ENCODE assay signal across 13 cellular contexts in genomic region chr4:18882468-18882867, GRCh38.
DNase-seq lines count a peak whose midpoint lies in the region; FAIRE-seq and TF ChIP-seq lines count a peak whose summit lies in the region.
"Had no signal": no experiment of that assay in that cellular context is flagged by ENCODE, and none has a peak within 500 bp of the region (broad histone marks: within the 10 kb centered on the region; RNA-seq: fewer than 3 reads in every experiment).

No MANE protein-coding gene starts in this region.

- no peaks in the 10 kb centered on the region for H3K9me3 Mint-ChIP-seq in neural crest cell

- 94% methylated on average over 3 of the region's 3 CpGs; no CpG with 5 or more reads in 1 of the 2 experiments for WGBS in H1 (ENCODE audit: extremely low coverage in 1 of 2, insufficient coverage in 1 of 2, insufficient read length in 1 of 2, insufficient replicate concordance in 2 of 2, low coverage in 1 of 2, low lambda C conversion rate in 2 of 2, missing lambda C conversion rate in 1 of 2), 2 experiments

- no peak overlapping the region for H2AK5ac ChIP-seq in H1 (ENCODE audit: low read depth, low read length)

- H4K8ac ChIP-seq in H1 (ENCODE audit: extremely low read depth, insufficient read depth, low read length) = no peak overlapping the region

- H3K9me3 ChIP-seq in H1 (ENCODE audit: insufficient read depth in 2 of 2, low read depth in 1 of 2, low read length in 1 of 2) = no peaks in the 10 kb centered on the region

- H2BK20ac ChIP-seq in H1 (ENCODE audit: low read length) = no peak overlapping the region

- H3K27ac Mint-ChIP-seq in neural crest cell (ENCODE audit: unreplicated experiment) = peak overlapping the region; percentile 31
- H3K27ac Mint-ChIP-seq: activated T-cell treated with anti-CD3 and anti-CD28 coated beads, Interleukin-2, amount 50 U/mL, for 24 hours had no signal

- H3K14ac ChIP-seq in H1 (ENCODE audit: insufficient read length) = no peak overlapping the region

- H4K20me1 ChIP-seq in H1 (replicated peaks in 1 of 2; ENCODE audit: control insufficient read depth in 1 of 2, insufficient read depth in 2 of 2, low read length in 2 of 2) = no peaks in the 10 kb centered on the region

- no peak for TF ChIP-seq RAD21 in H1 (IDR thresholded peaks at IDR 0.05 in 1 of 2, conservative IDR thresholded peaks at IDR 0.05 in 1 of 2; ENCODE audit: low read depth in 2 of 2, low read length in 2 of 2)

- no peak for TF ChIP-seq EP300 in H1 (IDR thresholded peaks at IDR 0.05; ENCODE audit: borderline replicate concordance in 1 of 2, low read depth in 2 of 2, low read length in 2 of 2)

- H3K4ac ChIP-seq in H1 (replicated peaks; ENCODE audit: insufficient read length, low read depth, low read length) = no peak overlapping the region

- H3K36me3 ChIP-seq in H1 (ENCODE audit: control insufficient read depth in 2 of 4, insufficient read depth in 4 of 4, low read length in 3 of 4) = no peaks in the 10 kb centered on the region

- POLR2A ChIA-PET in H1 (lab: Charles Lee; ENCODE audit: partially characterized antibody) = no interaction called here
- POLR2A ChIA-PET in HEK293T (lab: Yijun Ruan, JAX) = no interaction called here

- no peak overlapping the region for H4K91ac ChIP-seq in H1 (replicated peaks; ENCODE audit: insufficient read length, low read length)

- no peak overlapping the region for H2BK120ac ChIP-seq in H1 (replicated peaks; ENCODE audit: low read depth, low read length)

- 0 out of 2 replicates have a peak overlapping the region, but pooled peaks have one; percentile 11 for H2BK12ac ChIP-seq in H1 (ENCODE audit: low read depth, low read length)

- CTCF ChIA-PET in H1 (lab: Charles Lee; ENCODE audit: partially characterized antibody) = no interaction called here
- CTCF ChIA-PET in HEK293T (lab: Yijun Ruan, JAX) = no interaction called here

- no peaks in the 10 kb centered on the region for H3K27me3 Mint-ChIP-seq in neural crest cell (ENCODE audit: low read depth)
- H3K27me3 Mint-ChIP-seq: activated T-cell treated with anti-CD3 and anti-CD28 coated beads, Interleukin-2, amount 50 U/mL, for 24 hours had no signal

- H3K56ac ChIP-seq in H1 (replicated peaks; ENCODE audit: insufficient read length, low read depth, low read length) = no peak overlapping the region

- no peak overlapping the region for H3K4me3 Mint-ChIP-seq in neural crest cell
- H3K4me3 Mint-ChIP-seq: activated T-cell treated with anti-CD3 and anti-CD28 coated beads, Interleukin-2, amount 50 U/mL, for 24 hours had no signal

- H3K9ac ChIP-seq in H1 (replicated peaks in 1 of 4; ENCODE audit: extremely low read depth in 1 of 4, low read depth in 3 of 4, low read length in 3 of 4) = no peak overlapping the region
- H3K9ac ChIP-seq: KMS-11 had no signal

- peaks cover 0 to 3% (median 0%) of the 10 kb centered on the region in 4 experiments; a peak in 1 of 7 replicates for H3K4me1 ChIP-seq in H1 (replicated peaks in 1 of 4; ENCODE audit: control insufficient read depth in 3 of 4, insufficient read depth in 4 of 4, low read length in 3 of 4)

- H2BK15ac ChIP-seq in H1 (ENCODE audit: low read length) = no peak overlapping the region

- no peaks in the 10 kb centered on the region for H3K23me2 ChIP-seq in H1 (ENCODE audit: low read depth, low read length)

- no peaks in the 10 kb centered on the region for H3K27me3 ChIP-seq in H1 (replicated peaks in 1 of 4; ENCODE audit: control insufficient read depth in 3 of 4, extremely low read depth in 1 of 4, insufficient read depth in 3 of 4, low read length in 3 of 4)

- H3K27ac ChIP-seq in H1 (ENCODE audit: low read depth, low read length) = no peak overlapping the region; the same call in 1 of the 2 replicates
- H3K27ac ChIP-seq: KMS-11 had no signal

- DNase-seq in EL (peak; percentile 94), M059J (ENCODE audit: low read depth) (peak; percentile 67), H1 (ENCODE audit: low read depth in 1 of 2, low spot score in 2 of 2) (no peak), neural crest cell (ENCODE audit: low read depth, low spot score) (no peak), NCI-H1417 (lab: John Stamatoyannopoulos, UW) (no peak), HEK293T (ENCODE audit: extremely low spot score) (no peak), activated T-cell treated with anti-CD3 and anti-CD28 coated beads for 4 hours (no peak)
- no peak for DNase-seq in stimulated activated CD4-positive, alpha-beta T cell treated with anti-CD3 and anti-CD28 coated beads, Interleukin-4, amount 100 ng/mL, for 4 hours
- DNase-seq: activated T-cell treated with anti-CD3 and anti-CD28 coated beads, Interleukin-2, amount 50 U/mL, for 24 hours; DMS153; NCI-H510A; occipital lobe had no signal

- FAIRE-seq in H1 (lab: Jason Lieb, UNC) = no peak

- H3K79me2 ChIP-seq in H1 (ENCODE audit: control insufficient read depth in 1 of 2, insufficient read depth in 2 of 2, low read length in 2 of 2) = no peaks in the 10 kb centered on the region

- no peak overlapping the region for H2BK5ac ChIP-seq in H1 (ENCODE audit: low read depth, low read length)

- no peak for TF ChIP-seq CTCF in H1 (IDR thresholded peaks at IDR 0.05; ENCODE audit: control extremely low read depth in 1 of 3, insufficient read depth in 1 of 3, low read depth in 1 of 3, low read length in 3 of 3)
- no peak for TF ChIP-seq CTCF in neural crest cell (conservative IDR thresholded peaks at IDR 0.05)

- H3K4me2 ChIP-seq in H1 (ENCODE audit: insufficient read depth in 1 of 2, low read depth in 2 of 2, low read length in 2 of 2) = no peak overlapping the region
- H3K4me2 ChIP-seq: KMS-11 had no signal

- no peak overlapping the region for H3K23ac ChIP-seq in H1 (ENCODE audit: insufficient read length)

- peak overlapping the region; percentile 73; the same call in 1 of the 2 replicates for H2AFZ ChIP-seq in H1 (ENCODE audit: low read length)

- H3K79me1 ChIP-seq in H1 (ENCODE audit: low read depth, low read length) = no peaks in the 10 kb centered on the region

- no peak overlapping the region for H3K4me3 ChIP-seq in H1 (ENCODE audit: extremely low read depth in 1 of 4, insufficient read depth in 2 of 4, low read depth in 3 of 4, low read length in 4 of 4)

- H3K4me1 Mint-ChIP-seq in neural crest cell = peaks cover 9% of the 10 kb centered on the region

- H3K18ac ChIP-seq in H1 (ENCODE audit: extremely low read depth, low read length) = no peak overlapping the region

- TF ChIP-seq POLR2A in H1 (IDR thresholded peaks at IDR 0.05; ENCODE audit: control extremely low read depth in 1 of 2, low read depth in 2 of 2, low read length in 2 of 2) = no peak

- no peak overlapping the region for H4K5ac ChIP-seq in H1 (ENCODE audit: insufficient read length, low read depth, low read length)

- H3K36me3 Mint-ChIP-seq in neural crest cell (ENCODE audit: low read depth) = no peaks in the 10 kb centered on the region

TF ChIP-seq in H1, 55 proteins besides CTCF, POLR2A, EP300 and RAD21:
- TF ChIP-seq CTBP2 (IDR thresholded peaks at IDR 0.05; ENCODE audit: borderline replicate concordance, insufficient read depth, insufficient read length, low read length) (no peak), EGR1 (IDR thresholded peaks at IDR 0.05; ENCODE audit: borderline replicate concordance, low read depth, low read length) (no peak), TEAD4 (IDR thresholded peaks at IDR 0.05; ENCODE audit: low read depth, low read length) (peak; percentile 66)

TF ChIP-seq in HEK293T, 16 proteins besides CTCF, POLR2A, EP300 and RAD21:
- no peak for TF ChIP-seq L3MBTL2 (conservative IDR thresholded peaks at IDR 0.05)
- no peak for TF ChIP-seq NFRKB (IDR thresholded peaks at IDR 0.05)
- no peak for TF ChIP-seq LEF1 (IDR thresholded peaks at IDR 0.05; ENCODE audit: borderline replicate concordance)
- no peak for TF ChIP-seq HDGF (IDR thresholded peaks at IDR 0.05; ENCODE audit: borderline replicate concordance)
- TF ChIP-seq SP1 (IDR thresholded peaks at IDR 0.05) = no peak
- TF ChIP-seq ZNF384 (IDR thresholded peaks at IDR 0.05) = no peak
- no peak for TF ChIP-seq CTBP1 (IDR thresholded peaks at IDR 0.05; ENCODE audit: borderline replicate concordance)
- TF ChIP-seq FOXK2 (IDR thresholded peaks at IDR 0.05) = no peak
- no peak for TF ChIP-seq TARDBP (IDR thresholded peaks at IDR 0.05)
- TF ChIP-seq BHLHE40 (IDR thresholded peaks at IDR 0.05; ENCODE audit: borderline replicate concordance) = no peak
- no peak for TF ChIP-seq SUZ12 (IDR thresholded peaks at IDR 0.05)

Comparison
In these comparisons a context has a peak if more than half of its experiments do, and no peak if none do; other contexts are left out.
1. DNase-seq: peak in EL (single experiment) and M059J (single experiment); none in H1 (0 of 2), neural crest cell (single experiment), NCI-H1417 (0 of 3), HEK293T (single experiment), stimulated activated CD4-positive, alpha-beta T cell treated with anti-CD3 and anti-CD28 coated beads, Interleukin-4, amount 100 ng/mL, for 4 hours (0 of 2) and activated T-cell treated with anti-CD3 and anti-CD28 coated beads for 4 hours (single experiment).